Comparison of ENCODE assay signal across 8 cellular contexts in the genomic region with DNA sequence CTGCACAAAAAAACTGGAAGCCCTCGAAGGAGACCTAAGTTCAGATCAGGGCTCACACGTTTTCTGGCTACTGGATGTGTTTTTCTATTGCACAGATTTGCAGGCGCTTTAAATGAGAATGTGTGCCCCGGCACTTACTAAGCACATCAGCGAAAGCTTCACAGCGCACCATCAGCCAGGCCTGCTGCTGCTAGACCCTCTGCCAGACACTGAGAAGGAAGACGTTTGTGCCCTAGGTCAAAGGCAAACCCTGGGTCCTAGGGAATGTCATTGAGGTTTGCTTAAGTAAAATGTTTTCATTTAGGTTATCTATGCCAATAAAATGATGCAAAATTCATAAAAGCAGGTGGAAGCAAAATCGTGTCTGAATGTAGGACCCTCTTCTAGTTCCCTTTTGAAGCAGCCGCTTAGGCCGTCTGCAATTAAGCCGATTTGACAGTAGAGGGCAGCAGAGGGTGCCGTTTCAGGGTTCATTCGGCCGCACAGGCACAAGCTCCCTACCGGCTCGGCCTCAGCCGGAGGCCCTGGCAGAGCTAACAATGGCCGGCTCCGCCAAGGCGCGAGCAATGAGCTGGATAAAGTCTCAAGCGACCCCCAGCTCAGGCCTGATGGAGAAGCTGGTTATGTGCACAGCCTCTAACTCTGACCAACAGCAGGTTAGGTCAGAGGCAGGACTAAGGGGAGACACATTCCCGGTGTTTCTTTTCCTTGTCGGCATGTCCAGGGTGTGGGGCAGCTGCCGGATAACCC.
DNase-seq lines count a peak whose midpoint lies in the region; ATAC-seq and TF ChIP-seq lines count a peak whose summit lies in the region.

No MANE protein-coding gene starts in this region.

- 17% methylated on average over 9 of the region's 25 CpGs for WGBS in right lobe of liver (ENCODE audit: insufficient coverage, low coverage, low lambda C conversion rate, missing lambda C conversion rate)

- H3K4me1 ChIP-seq in ACC112 (ENCODE audit: control insufficient read depth, insufficient read depth, low read length, unreplicated experiment): peaks cover 6% of the 10 kb centered on the region
- H3K4me1 ChIP-seq in right lobe of liver: peaks cover 0 to 11% (median 4%) of the 10 kb centered on the region in 4 donors

- no peaks in the 10 kb centered on the region for H3K4me1 Mint-ChIP-seq in activated B cell treated with CpG ODN at 0.5 μM for 24 hours

- POLR2A ChIA-PET in activated B cell treated with CpG ODN at 0.5 μM for 24 hours (lab: Charles Lee): no interaction called here

- TF ChIP-seq CTCF in activated B cell treated with CpG ODN at 0.5 μM for 24 hours (IDR thresholded peaks at IDR 0.05) (peak; percentile 82), right lobe of liver (IDR thresholded peaks at IDR 0.05) (peak; percentile 88 to 94 (median 90))

- H3K4me3 ChIP-seq in ACC112 (ENCODE audit: low read depth, low read length) (peak overlapping the region; percentile 53; the same call in 1 of the 2 replicates), right lobe of liver (no peak overlapping the region)

- H3K9me3 ChIP-seq in right lobe of liver: no peaks in the 10 kb centered on the region

- H3K27me3 ChIP-seq in ACC112 (ENCODE audit: insufficient read depth, low read length): 0 out of 2 replicates have a peak, but pooled peaks cover 3% of the 10 kb centered on the region
- H3K27me3 ChIP-seq in right lobe of liver: no peaks in the 10 kb centered on the region

- no peaks in the 10 kb centered on the region for H3K36me3 ChIP-seq in ACC112 (ENCODE audit: insufficient read depth, low read length)
- no peaks in the 10 kb centered on the region for H3K36me3 ChIP-seq in right lobe of liver

- TF ChIP-seq POLR2A in right lobe of liver (IDR thresholded peaks at IDR 0.05): no peak

- H2AFZ ChIP-seq in ACC112 (ENCODE audit: low read length, unreplicated experiment): peak overlapping the region; percentile 77

- CTCF ChIA-PET in activated B cell treated with CpG ODN at 0.5 μM for 24 hours (lab: Charles Lee): interaction anchor here (0.9 to 3.3 kb wide), 11 partner anchors 8 to 916 kb away, joined by 3 to 39 read pairs (median 6); no protein-coding TSS in a partner anchor

- H3K4me3 Mint-ChIP-seq in activated B cell treated with CpG ODN at 0.5 μM for 24 hours: no peak overlapping the region

- ATAC-seq in GM18861 (IDR thresholded peaks at IDR 0.05; ENCODE audit: unreplicated experiment): peak; percentile 91
- ATAC-seq in HG03159 (IDR thresholded peaks at IDR 0.05; ENCODE audit: unreplicated experiment): peak; percentile 69
- ATAC-seq in activated B cell treated with CpG ODN at 0.5 μM for 24 hours (ENCODE audit: low read depth): peak; percentile 76
- ATAC-seq in right lobe of liver: peak; percentile 95 to 98 (median 96)

- no peak overlapping the region for H3K27ac Mint-ChIP-seq in activated B cell treated with CpG ODN at 0.5 μM for 24 hours

- no peak overlapping the region for H3K27ac ChIP-seq in ACC112 (ENCODE audit: low read depth, low read length)
- no peak overlapping the region for H3K27ac ChIP-seq in right lobe of liver

- DNase-seq in NCI-H2196 treated with DMSO at 0.1 percent for 48 hours (lab: John Stamatoyannopoulos, UW; ENCODE audit: unreplicated experiment) (peak; percentile 62), activated B cell treated with CpG ODN at 0.5 μM for 24 hours (peak; percentile 32), dedifferentiated amniotic fluid mesenchymal stem cell (ENCODE audit: extremely low spot score) (peak; percentile 75), right lobe of liver (peak; percentile 79 to 81 (median 79))
- DNase-seq in stimulated activated CD4-positive, alpha-beta T cell treated with anti-CD3 and anti-CD28 coated beads, Interleukin-4, amount 100 ng/mL, for 1 hour: peak; percentile 32

- H3K79me2 ChIP-seq in ACC112 (ENCODE audit: control insufficient read depth, insufficient read depth, low read length, unreplicated experiment): no peaks in the 10 kb centered on the region

- H3K36me3 Mint-ChIP-seq in activated B cell treated with CpG ODN at 0.5 μM for 24 hours (ENCODE audit: low read depth): no peaks in the 10 kb centered on the region

- intact Hi-C loops in activated B cell treated with CpG ODN at 0.5 μM for 24 hours (cut with micrococcal nuclease) (loop anchor here (5.0 kb wide), 1 partner anchor 556 kb away; no protein-coding TSS in a partner anchor), right lobe of liver (cut with DNase I) (loop anchor here in 1 of 2 donors (10.0 kb wide), 1 partner anchor 543 kb away; no protein-coding TSS in a partner anchor)

- H3K9me3 Mint-ChIP-seq in activated B cell treated with CpG ODN at 0.5 μM for 24 hours: no peaks in the 10 kb centered on the region

- H3K27me3 Mint-ChIP-seq in activated B cell treated with CpG ODN at 0.5 μM for 24 hours: no peaks in the 10 kb centered on the region
